31 cellular contexts compared by ENCODE assay signal in the genomic region with DNA sequence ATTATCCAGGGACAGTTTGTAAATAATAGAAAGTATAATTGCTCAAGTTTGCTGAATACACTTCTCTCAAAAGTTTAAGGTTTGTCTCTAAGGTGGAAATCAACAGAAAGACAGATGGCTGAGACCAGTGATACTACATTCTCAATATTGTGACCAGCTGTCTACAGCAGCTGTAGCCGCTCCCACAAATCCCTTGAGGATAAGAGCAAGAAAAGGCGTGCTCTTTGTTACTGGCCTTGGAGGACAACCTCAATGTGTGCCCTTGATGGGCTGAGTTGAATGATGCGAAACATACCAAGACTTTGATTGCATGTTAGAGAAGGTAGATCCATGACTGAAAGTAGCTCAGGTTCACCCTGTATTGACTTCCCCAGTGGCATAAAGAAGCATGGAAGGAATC. TPM values are rescaled to one million over a fixed set of nuclear protein-coding genes. Genes with fewer than 3 reads are reported as not detected.
DNase-seq lines count a peak whose midpoint lies in the region; ATAC-seq and TF ChIP-seq lines count a peak whose summit lies in the region.
"Had no signal": no experiment of that assay in that cellular context is flagged by ENCODE, and none has a peak within 500 bp of the region (broad histone marks: within the 10 kb centered on the region; RNA-seq: fewer than 3 reads in every experiment).

No MANE protein-coding gene starts in this region.

- no peak for TF ChIP-seq CTCF in mucosa of descending colon (IDR thresholded peaks at IDR 0.05)

- ATAC-seq in left ventricle myocardium superior, result peak; percentile 53
- no peak for ATAC-seq in Right ventricle myocardium superior (ENCODE audit: poor library complexity)
- ATAC-seq in mucosa of descending colon, result peak; percentile 25
- no peak for ATAC-seq in GM21723 (IDR thresholded peaks at IDR 0.05; ENCODE audit: unreplicated experiment)
- ATAC-seq: activated CD8-positive, alpha-beta T cell treated with anti-CD3 and anti-CD28 coated beads, Interleukin-2, amount 10 ng/mL, durations not matched to agents 7 days and 5 days; activated T-helper 17 cell treated with anti-CD3 and anti-CD28 coated beads, Interleukin-2, amount 50 U/mL, for 72 hours; GM12878; K562; stimulated activated memory B cell treated with anti-CD40 and anti-IgM and Interleukin-4, amounts not matched to agents 10 μg/mL and 1 μg/mL and 100 μg/mL, for 72 hours had no signal

- DNase-seq in left ventricle myocardium superior (no peak), Right ventricle myocardium superior (no peak), NCI-H69 (lab: John Stamatoyannopoulos, UW) (peak; percentile 49), mucosa of descending colon (no peak), NCI-H146 treated with DMSO at 0.1 percent for 48 hours (lab: John Stamatoyannopoulos, UW; ENCODE audit: unreplicated experiment) (no peak)
- no peak for DNase-seq in stimulated activated CD4-positive, alpha-beta T cell treated with anti-CD3 and anti-CD28 coated beads, Interleukin-4, amount 100 ng/mL, for 24 hours
- no peak for DNase-seq in stimulated activated CD4-positive, alpha-beta T cell treated with anti-CD3 and anti-CD28 coated beads, Interleukin-12 subunit alpha, Interleukin-12 subunit beta, amount 100 ng/mL, for 4 hours
- DNase-seq: activated CD4-positive, alpha-beta T cell treated with anti-CD3 and anti-CD28 coated beads for 4 hours; activated CD8-positive, alpha-beta T cell treated with anti-CD3 and anti-CD28 coated beads, Interleukin-2, amount 10 ng/mL, durations not matched to agents 7 days and 5 days; activated naive CD4-positive, alpha-beta T cell treated with anti-CD3 and anti-CD28 coated beads, Interleukin-2, amount 10 ng/mL, durations not matched to agents 7 days and 5 days; CD4-positive, alpha-beta T cell; erythroblast; H7; naive B cell; NCI-H1105; NCI-H2107; SHP77; sigmoid colon; substantia nigra; T-helper 9 cell had no signal

- H3K4me1 ChIP-seq in mucosa of descending colon (ENCODE audit: low read depth), result no peaks in the 10 kb centered on the region
- H3K4me1 ChIP-seq: prostate gland had no signal

- H3K9me3 ChIP-seq in mucosa of descending colon, result no peaks in the 10 kb centered on the region
- H3K9me3 ChIP-seq: prostate gland, sigmoid colon had no signal

- no peaks in the 10 kb centered on the region for H3K36me3 ChIP-seq in mucosa of descending colon (ENCODE audit: low read depth)
- H3K36me3 ChIP-seq: prostate gland, sigmoid colon had no signal

- no peak overlapping the region for H3K4me3 ChIP-seq in mucosa of descending colon
- H3K4me3 ChIP-seq: GM12878, K562, prostate gland, sigmoid colon had no signal

- intact Hi-C loops in left ventricle myocardium superior (cut with micrococcal nuclease), result no loop called here
- intact Hi-C loops in Right ventricle myocardium superior (cut with DNase I), result no loop called here
- intact Hi-C loops in mucosa of descending colon (cut with DNase I, micrococcal nuclease), result no loop called here

RNA-seq across cellular contexts. Expression of a gene that starts 6.1 kb away (rescaled TPM):
- total RNA-seq in left ventricle myocardium superior (not detected), Right ventricle myocardium superior (not detected), mucosa of descending colon (not detected)
- total RNA-seq: activated CD8-positive, alpha-beta T cell treated with anti-CD3 and anti-CD28 coated beads, Interleukin-2, amount 10 ng/mL, durations not matched to agents 7 days and 5 days; activated T-helper 17 cell treated with anti-CD3 and anti-CD28 coated beads, Interleukin-2, amount 50 U/mL, for 72 hours; CD4-positive, alpha-beta T cell; fibroblast of villous mesenchyme; GM12878; H7; K562; liver; MCF 10A; mesenteric fat pad; NCI-H460; prostate gland; sigmoid colon had no signal

RNA-seq across cellular contexts. Expression of a gene that starts 45.7 kb away (rescaled TPM):
- total RNA-seq in left ventricle myocardium superior (not detected), Right ventricle myocardium superior (not detected), mucosa of descending colon (not detected)
- total RNA-seq: activated CD8-positive, alpha-beta T cell treated with anti-CD3 and anti-CD28 coated beads, Interleukin-2, amount 10 ng/mL, durations not matched to agents 7 days and 5 days; activated T-helper 17 cell treated with anti-CD3 and anti-CD28 coated beads, Interleukin-2, amount 50 U/mL, for 72 hours; CD4-positive, alpha-beta T cell; fibroblast of villous mesenchyme; GM12878; H7; K562; liver; MCF 10A; mesenteric fat pad; NCI-H460; prostate gland; sigmoid colon had no signal

RNA-seq across cellular contexts. Expression of a gene that starts 58.6 kb away (rescaled TPM):
- 4.1 TPM for total RNA-seq in left ventricle myocardium superior
- total RNA-seq in Right ventricle myocardium superior, result 4.4 TPM
- total RNA-seq in mucosa of descending colon, result 10 to 100 TPM; 10.6 to 11.9 (median 11.1) TPM

Comparison
In these comparisons a context has a peak if more than half of its experiments do, and no peak if none do; other contexts are left out.
1. ATAC-seq: peak in left ventricle myocardium superior (single experiment) and mucosa of descending colon (single experiment); none in Right ventricle myocardium superior (single experiment) and GM21723 (single experiment).